In the genomic region with DNA sequence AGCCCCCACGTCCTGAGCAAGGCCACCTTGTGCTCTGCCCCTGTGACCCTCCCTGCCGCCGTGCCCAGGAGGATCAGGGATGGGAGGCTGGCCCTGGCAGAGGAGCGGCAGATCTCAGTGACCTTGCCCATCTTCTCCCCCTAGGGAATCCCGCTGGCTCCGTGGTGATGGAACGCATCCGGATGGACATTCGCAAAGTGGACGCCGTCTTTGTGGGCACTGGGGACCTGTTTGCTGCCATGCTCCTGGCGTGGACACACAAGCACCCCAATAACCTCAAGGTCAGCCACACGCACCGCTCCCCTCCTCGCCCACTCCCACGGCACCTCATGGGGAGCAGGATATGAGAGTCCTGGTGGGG, we compare ENCODE assay signal across 1 cellular context.
TF ChIP-seq lines count a peak whose summit lies in the region.

No MANE protein-coding gene starts in this region.

TF ChIP-seq in K562, 482 proteins besides CTCF, POLR2A, EP300 and RAD21:
- peak; percentile 46; the same call in 1 of the 2 replicates for TF ChIP-seq POLR2G (IDR thresholded peaks at IDR 0.05; ENCODE audit: low read depth, low read length)
- no peak for TF ChIP-seq ZNF212 (CRISPR knock-in tag; IDR thresholded peaks at IDR 0.05)
- TF ChIP-seq RBM22 (IDR thresholded peaks at IDR 0.05; ENCODE audit: low read depth, low read length, poor library complexity, severe bottlenecking), result peak; percentile 54
